Comparison of ENCODE assay signal across 8 cellular contexts in the genomic region with DNA sequence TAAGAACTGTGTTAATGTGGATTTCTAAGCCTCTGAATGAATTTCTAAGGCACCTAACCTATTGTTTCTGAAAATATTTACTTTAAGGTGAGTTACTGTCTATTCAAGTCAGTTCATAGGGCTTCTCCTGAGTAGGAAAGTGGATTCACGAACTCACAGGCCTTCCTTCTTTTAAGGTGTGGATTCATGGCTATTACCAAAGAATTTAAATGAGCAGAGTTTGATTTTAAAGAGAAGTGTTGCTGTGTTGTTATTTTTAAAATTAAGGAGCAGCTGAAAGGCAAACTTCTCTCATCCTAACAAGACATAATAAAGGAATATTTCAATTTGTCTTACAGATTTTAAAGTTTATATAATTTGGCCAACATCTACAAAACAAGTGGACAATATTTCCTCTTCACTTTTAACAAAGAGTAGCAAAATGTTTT. TPM values are rescaled to one million over a fixed set of nuclear protein-coding genes. Genes with fewer than 3 reads are reported as not detected.
DNase-seq lines count a peak whose midpoint lies in the region; ATAC-seq and TF ChIP-seq lines count a peak whose summit lies in the region.

No MANE protein-coding gene starts in this region.

- TF ChIP-seq CTCF in WI38 (IDR thresholded peaks at IDR 0.05; ENCODE audit: low read depth, low read length), result no peak
- TF ChIP-seq CTCF in left lung (IDR thresholded peaks at IDR 0.05), result no peak

- H3K9me3 ChIP-seq in left lung, result no peaks in the 10 kb centered on the region

- ATAC-seq in GM18505 (IDR thresholded peaks at IDR 0.05; ENCODE audit: unreplicated experiment) (peak; percentile 22), HG02870 (IDR thresholded peaks at IDR 0.05; ENCODE audit: unreplicated experiment) (peak; percentile 20), left lung (peak; percentile 13)

- intact Hi-C loops in left lung (cut with DNase I), result no loop called here
- intact Hi-C loops in head of caudate nucleus (cut with DNase I), result no loop called here
- intact Hi-C loops in posterior cingulate gyrus (cut with DNase I), result no loop called here

- TF ChIP-seq POLR2A in GM18505 (IDR thresholded peaks at IDR 0.05; ENCODE audit: borderline replicate concordance, extremely low read depth, insufficient read depth, insufficient read length), result no peak

- peak overlapping the region; percentile 75 for H3K4me3 ChIP-seq in WI38 (ENCODE audit: low read depth, low read length)
- H3K4me3 ChIP-seq in left lung, result peak overlapping the region; percentile 84 to 89

- peak overlapping the region; percentile 88 for H3K27ac ChIP-seq in left lung

- no peaks in the 10 kb centered on the region for H3K27me3 ChIP-seq in left lung

- no peak for DNase-seq in left lung
- DNase-seq in head of caudate nucleus, result no peak
- DNase-seq in NCI-H2227 treated with DMSO at 0.1 percent for 48 hours (lab: John Stamatoyannopoulos, UW), result no peak
- DNase-seq in dedifferentiated amniotic fluid mesenchymal stem cell (ENCODE audit: extremely low spot score), result no peak
- no peak for DNase-seq in posterior cingulate gyrus

- peaks cover 33 to 47% of the 10 kb centered on the region in 2 donors for H3K4me1 ChIP-seq in left lung

- H3K36me3 ChIP-seq in left lung, result peaks cover 0 to 5% of the 10 kb centered on the region in 2 donors

RNA-seq across cellular contexts. Expression of a gene that starts 0.4 kb away (rescaled TPM):
- total RNA-seq in left lung, result 10 to 100 TPM; 10.2 to 17.6 TPM

RNA-seq across cellular contexts. Expression of a gene that starts 25.4 kb away (rescaled TPM):
- total RNA-seq in left lung, result 10 to 100 TPM; 61.9 to 89.3 TPM
